ENCODE assay signal across 16 cellular contexts in genomic region chr11:61543606-61544306, GRCh38. TPM values are rescaled to one million over a fixed set of nuclear protein-coding genes. Genes with fewer than 3 reads are reported as not detected.
DNase-seq lines count a peak whose midpoint lies in the region; ATAC-seq and TF ChIP-seq lines count a peak whose summit lies in the region.
"Had no signal": no experiment of that assay in that cellular context is flagged by ENCODE, and none has a peak within 500 bp of the region (broad histone marks: within the 10 kb centered on the region; RNA-seq: fewer than 3 reads in every experiment).

No MANE protein-coding gene starts in this region.

- no peak overlapping the region for H3K9ac ChIP-seq in adipocyte (ENCODE audit: low read length)

- no peak for ATAC-seq in GM18505 (IDR thresholded peaks at IDR 0.05; ENCODE audit: unreplicated experiment)
- ATAC-seq: SK-N-SH treated with all-trans-retinoic acid at 6 μM for 48 hours had no signal

- no peaks in the 10 kb centered on the region for H3K9me3 Mint-ChIP-seq in osteocyte (ENCODE audit: unreplicated experiment)

- TF ChIP-seq POLR2A in GM18505 (IDR thresholded peaks at IDR 0.05; ENCODE audit: borderline replicate concordance, extremely low read depth, insufficient read depth, insufficient read length), result no peak

- H3K36me3 Mint-ChIP-seq in osteocyte (ENCODE audit: unreplicated experiment), result no peaks in the 10 kb centered on the region

- no peak for TF ChIP-seq CTCF in AG09309 (IDR thresholded peaks at IDR 0.05; ENCODE audit: control insufficient read depth, insufficient read depth, low read depth, low read length, missing control alignments)
- no peak for TF ChIP-seq CTCF in osteocyte (IDR thresholded peaks at IDR 0.05)

- H3K4me3 Mint-ChIP-seq in osteocyte (ENCODE audit: unreplicated experiment), result no peak overlapping the region

- H3K9me3 ChIP-seq in adipocyte (ENCODE audit: control insufficient read depth, low read length), result no peaks in the 10 kb centered on the region
- H3K9me3 ChIP-seq: BE2C, heart left ventricle had no signal

- peaks cover 4% of the 10 kb centered on the region for H3K27me3 ChIP-seq in adipocyte (replicated peaks; ENCODE audit: control insufficient read depth, insufficient read depth, low read length)
- H3K27me3 ChIP-seq: BE2C, heart left ventricle had no signal

- H3K4me1 ChIP-seq in adipocyte (ENCODE audit: control insufficient read depth, insufficient read depth, low read length), result peaks cover 57% of the 10 kb centered on the region

- H3K27ac Mint-ChIP-seq in osteocyte (ENCODE audit: unreplicated experiment), result no peak overlapping the region

- DNase-seq in AG09309 (ENCODE audit: low read depth) (peak; percentile 13), HuH-7 (ENCODE audit: low spot score) (peak; percentile 92), adipocyte (ENCODE audit: low read depth) (peak; percentile 28), hepatic stellate cell (ENCODE audit: low spot score) (peak; percentile 75), DMS153 (lab: John Stamatoyannopoulos, UW) (no peak), osteocyte (ENCODE audit: extremely low spot score, unreplicated experiment) (no peak)
- DNase-seq in activated effector memory CD4-positive, alpha-beta T cell treated with Interleukin-2 at 50 U/mL for 16 hours, result no peak
- DNase-seq: activated CD8-positive, alpha-beta memory T cell treated with anti-CD3 and anti-CD28 coated beads for 24 hours; activated effector memory CD4-positive, alpha-beta T cell treated with anti-CD3 and anti-CD28 coated beads, Interleukin-2, amount 50 U/mL, for 16 hours; BE2C; DMS79 treated with DMSO at 0.1 percent for 48 hours; heart left ventricle; kidney glomerular epithelial cell; NCI-H2227 treated with DMSO at 0.1 percent for 48 hours had no signal

- H3K36me3 ChIP-seq in adipocyte (ENCODE audit: control insufficient read depth, insufficient read depth, low read length, severe bottlenecking), result no peaks in the 10 kb centered on the region
- H3K36me3 ChIP-seq: BE2C had no signal

- peaks cover 32% of the 10 kb centered on the region for H3K27me3 Mint-ChIP-seq in osteocyte (ENCODE audit: unreplicated experiment)

- H3K4me3 ChIP-seq in AG09309 (ENCODE audit: control insufficient read depth, low read depth, low read length) (no peak overlapping the region), adipocyte (ENCODE audit: low read length) (no peak overlapping the region)
- H3K4me3 ChIP-seq: heart left ventricle had no signal

- peaks cover 6% of the 10 kb centered on the region for H3K4me1 Mint-ChIP-seq in osteocyte (ENCODE audit: unreplicated experiment)

RNA-seq across cellular contexts. Expression of gene LRRC10B, which starts 35.2 kb away (rescaled TPM):
- not detected in 2 replicates for total RNA-seq in osteocyte

RNA-seq across cellular contexts. Expression of gene SYT7, which starts 37.1 kb away (rescaled TPM):
- total RNA-seq in osteocyte, result 0.10 and 0.11 TPM in 2 replicates

Comparison
In these comparisons a context has a peak if more than half of its experiments do, and no peak if none do; other contexts are left out.
1. DNase-seq: peak in AG09309 (single experiment), HuH-7 (single experiment), adipocyte (single experiment) and hepatic stellate cell (single experiment); none in DMS153 (single experiment), osteocyte (single experiment) and activated effector memory CD4-positive, alpha-beta T cell treated with Interleukin-2 at 50 U/mL for 16 hours (single experiment).